ENCODE assay signal across 8 cellular contexts in the genomic region with DNA sequence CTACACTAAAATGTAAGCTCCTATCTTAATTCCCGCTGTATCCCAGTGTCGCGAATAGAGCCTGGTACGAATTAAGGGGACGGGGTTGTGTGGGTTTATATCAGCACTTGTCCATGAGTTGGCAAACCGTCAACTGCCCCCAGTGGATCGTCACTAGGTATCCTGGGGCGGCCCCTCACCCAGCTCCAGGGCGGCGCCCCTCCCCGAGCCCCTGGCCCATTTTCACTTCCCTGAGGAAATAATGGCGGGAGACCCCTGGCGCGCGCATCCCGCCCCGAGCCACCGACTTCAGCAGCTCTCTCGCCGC. TPM values are rescaled to one million over a fixed set of nuclear protein-coding genes. Genes with fewer than 3 reads are reported as not detected.
DNase-seq lines count a peak whose midpoint lies in the region; ATAC-seq and TF ChIP-seq lines count a peak whose summit lies in the region.

No MANE protein-coding gene starts in this region.

- H3K9me3 ChIP-seq in ascending aorta, result no peaks in the 10 kb centered on the region
- no peaks in the 10 kb centered on the region for H3K9me3 ChIP-seq in lower lobe of right lung
- H3K9me3 ChIP-seq in aorta (ENCODE audit: control insufficient read depth, low read length), result no peaks in the 10 kb centered on the region

- H3K36me3 ChIP-seq in ACC112 (ENCODE audit: insufficient read depth, low read length) (peaks cover 5% of the 10 kb centered on the region; the same call in 1 of the 2 replicates), ascending aorta (no peaks in the 10 kb centered on the region), lower lobe of right lung (no peaks in the 10 kb centered on the region), aorta (ENCODE audit: control insufficient read depth in 1 of 2, insufficient read depth in 2 of 2, low read length in 1 of 2) (no peaks in the 10 kb centered on the region)

- H3K4me3 ChIP-seq in ACC112 (ENCODE audit: low read depth, low read length), result peak overlapping the region; percentile 98
- H3K4me3 ChIP-seq in ascending aorta, result peak overlapping the region; percentile 82 to 87
- H3K4me3 ChIP-seq in lower lobe of right lung, result peak overlapping the region; percentile 88
- peak overlapping the region; percentile 60 to 68 for H3K4me3 ChIP-seq in aorta (ENCODE audit: low read length in 2 of 2)

- peak; percentile 10 for ATAC-seq in HG02588 (IDR thresholded peaks at IDR 0.05; ENCODE audit: unreplicated experiment)
- ATAC-seq in lower lobe of right lung, result no peak
- no peak for ATAC-seq in aorta (ENCODE audit: low FRiP score)
- ATAC-seq in GM21737 (IDR thresholded peaks at IDR 0.05; ENCODE audit: unreplicated experiment), result no peak

- no peak for TF ChIP-seq CTCF in ascending aorta (IDR thresholded peaks at IDR 0.05)
- TF ChIP-seq CTCF in lower lobe of right lung (IDR thresholded peaks at IDR 0.05), result no peak

- peaks cover 10% of the 10 kb centered on the region for H3K4me1 ChIP-seq in ACC112 (ENCODE audit: control insufficient read depth, insufficient read depth, low read length, unreplicated experiment)
- H3K4me1 ChIP-seq in ascending aorta, result peaks cover 0 to 8% of the 10 kb centered on the region in 2 donors
- H3K4me1 ChIP-seq in lower lobe of right lung, result peaks cover 20% of the 10 kb centered on the region
- H3K4me1 ChIP-seq in aorta (ENCODE audit: control insufficient read depth in 1 of 2, insufficient read depth in 2 of 2, low read length in 2 of 2), result no peaks in the 10 kb centered on the region

- H3K79me2 ChIP-seq in ACC112 (ENCODE audit: control insufficient read depth, insufficient read depth, low read length, unreplicated experiment), result peaks cover 24% of the 10 kb centered on the region

- H3K27me3 ChIP-seq in ACC112 (ENCODE audit: insufficient read depth, low read length) (no peaks in the 10 kb centered on the region), ascending aorta (no peaks in the 10 kb centered on the region), lower lobe of right lung (ENCODE audit: low read depth) (no peaks in the 10 kb centered on the region), aorta (ENCODE audit: control insufficient read depth in 1 of 2, insufficient read depth in 2 of 2, low read length in 1 of 2) (peaks cover 0 to 1% of the 10 kb centered on the region in 2 donors)

- H3K27ac ChIP-seq in ACC112 (ENCODE audit: low read depth, low read length) (peak overlapping the region; percentile 85; the same call in 1 of the 2 replicates), ascending aorta (peak overlapping the region; percentile 20 to 57), lower lobe of right lung (peak overlapping the region; percentile 81), aorta (ENCODE audit: low read depth in 1 of 2, low read length in 2 of 2) (no peak overlapping the region)

- DNase-seq in ascending aorta (ENCODE audit: low spot score in 2 of 2) (peak in 1 of 2 donors; percentile 64), lower lobe of right lung (no peak), aorta (no peak), SIG-M5 treated with dmso at 0.1 percent for 504 hours (lab: John Stamatoyannopoulos, UW; ENCODE audit: unreplicated experiment) (no peak), NCI-H446 treated with DMSO at 0.1 percent for 48 hours (lab: John Stamatoyannopoulos, UW) (no peak)

- intact Hi-C loops in ascending aorta (cut with DNase I) (loop anchor here (1.0 to 2.0 kb wide), 3 partner anchors 30 to 71 kb away; a partner anchor contains a TSS), lower lobe of right lung (cut with DNase I) (no loop called here), aorta (cut with DNase I) (loop anchor here in 1 of 2 donors (2.0 kb wide), 1 partner anchor 30 kb away; a partner anchor contains a TSS)

- 1 to 2% methylated on average over 20 of the region's 20 CpGs for WGBS in aorta, 2 donors

- peak overlapping the region; percentile 27 for H2AFZ ChIP-seq in ACC112 (ENCODE audit: low read length, unreplicated experiment)

RNA-seq across cellular contexts. Expression of a gene that starts 0.4 kb away (rescaled TPM):
- total RNA-seq in ascending aorta (10.3 TPM), lower lobe of right lung (21.4 TPM), aorta (10 to 100 TPM; 15.4 to 17.5 TPM)
- polyA plus RNA-seq in aorta, result 10 to 100 TPM; 12.3 to 18.5 TPM

RNA-seq across cellular contexts. Expression of a gene that starts 30.1 kb away (rescaled TPM):
- total RNA-seq in ascending aorta (16.2 TPM), lower lobe of right lung (15.6 TPM), aorta (10 to 100 TPM in 1 of 2 donors, 1 to 10 TPM in 1; 9.8 to 13.5 TPM)
- 10 to 100 TPM in 1 of 2 donors, 1 to 10 TPM in 1; 3.5 to 18.8 TPM for polyA plus RNA-seq in aorta

Comparison
In these comparisons a context has a peak if more than half of its experiments do, and no peak if none do; other contexts are left out.
1. H3K27ac ChIP-seq: peak in ACC112 (single experiment), ascending aorta (2 of 2) and lower lobe of right lung (single experiment); none in aorta (0 of 2).
2. Peak in every context shown above with its lines, with median percentiles within 50 percentile points of each other: H3K4me3 ChIP-seq.